In genomic region chr6:34877869-34878485, GRCh38 we compare ENCODE assay signal across 1 cellular context.
TF ChIP-seq lines count a peak whose summit lies in the region.

No MANE protein-coding gene starts in this region.

TF ChIP-seq in HepG2, 621 proteins besides CTCF, POLR2A, EP300 and RAD21:
- TF ChIP-seq SP1 (IDR thresholded peaks at IDR 0.05) (no peak), SP1 (CRISPR knock-in tag; IDR thresholded peaks at IDR 0.05) (no peak), ZNF235 (CRISPR knock-in tag; IDR thresholded peaks at IDR 0.05; ENCODE audit: borderline replicate concordance) (no peak), ZNF770 (CRISPR knock-in tag; IDR thresholded peaks at IDR 0.05) (peak; percentile 61; the same call in 1 of the 2 replicates), TAF1 (CRISPR knock-in tag; IDR thresholded peaks at IDR 0.05) (no peak), RBM22 (optimal IDR thresholded peaks at IDR 0.05; ENCODE audit: low read length) (peak; percentile 92), ZNF576 (CRISPR knock-in tag; IDR thresholded peaks at IDR 0.05) (no peak), PLSCR1 (CRISPR knock-in tag; IDR thresholded peaks at IDR 0.05; ENCODE audit: borderline replicate concordance) (no peak), HMGA1 (CRISPR knock-in tag; conservative IDR thresholded peaks at IDR 0.05) (no peak), ZNF121 (CRISPR knock-in tag; IDR thresholded peaks at IDR 0.05) (peak; percentile 83), POLR2G (IDR thresholded peaks at IDR 0.05; ENCODE audit: low read depth, low read length) (peak; percentile 65), KLF13 (CRISPR knock-in tag; IDR thresholded peaks at IDR 0.05) (no peak)
